8 cellular contexts compared by ENCODE assay signal in genomic region chr3:172341482-172342059, GRCh38.
DNase-seq lines count a peak whose midpoint lies in the region; ATAC-seq and TF ChIP-seq lines count a peak whose summit lies in the region.

No MANE protein-coding gene starts in this region.

- no peaks in the 10 kb centered on the region for H3K4me1 ChIP-seq in lung (ENCODE audit: control insufficient read depth in 2 of 2, insufficient read depth in 2 of 2, low read length in 2 of 2)

- no peaks in the 10 kb centered on the region for H3K9me3 ChIP-seq in lung (ENCODE audit: control insufficient read depth in 2 of 2, insufficient read depth in 1 of 2, low read length in 1 of 2)

- peak; percentile 36 for DNase-seq in DMS153 (lab: John Stamatoyannopoulos, UW)
- peak; percentile 63 for DNase-seq in OCI-M1 (lab: John Stamatoyannopoulos, UW)
- DNase-seq in coronary artery (ENCODE audit: low spot score) = no peak
- no peak for DNase-seq in lung (ENCODE audit: low spot score)
- no peak for DNase-seq in stimulated activated CD4-positive, alpha-beta T cell treated with anti-CD3 and anti-CD28 coated beads, Interleukin-12 subunit alpha, Interleukin-12 subunit beta, amount 100 ng/mL, for 4 hours

- 44 to 56% methylated on average over 4 of the region's 4 CpGs for WGBS in lung, 2 donors

- TF ChIP-seq CTCF in LNCAP (IDR thresholded peaks at IDR 0.05) (peak; percentile 72), coronary artery (IDR thresholded peaks at IDR 0.05) (peak; percentile 30), lung (IDR thresholded peaks at IDR 0.05; ENCODE audit: control extremely low read depth, extremely low read depth) (peak; percentile 76)

- H3K36me3 ChIP-seq in lung (ENCODE audit: control insufficient read depth in 2 of 2, insufficient read depth in 2 of 2, low read length in 2 of 2) = peaks cover 27 to 43% of the 10 kb centered on the region in 2 donors

- ATAC-seq in GM21390 (IDR thresholded peaks at IDR 0.05; ENCODE audit: unreplicated experiment) = peak; percentile 55
- ATAC-seq in lung (ENCODE audit: insufficient read depth, low FRiP score) = peak; percentile 55
- ATAC-seq in HG03571 (IDR thresholded peaks at IDR 0.05; ENCODE audit: unreplicated experiment) = no peak

- H3K27ac ChIP-seq in coronary artery = no peak overlapping the region
- no peak overlapping the region for H3K27ac ChIP-seq in lung (ENCODE audit: low read depth in 1 of 2, low read length in 1 of 2)

- no peaks in the 10 kb centered on the region for H3K27me3 ChIP-seq in lung (ENCODE audit: control insufficient read depth, insufficient read depth)

- H3K4me3 ChIP-seq in coronary artery (no peak overlapping the region), lung (no peak overlapping the region)

Comparison
In these comparisons a context has a peak if more than half of its experiments do, and no peak if none do; other contexts are left out.
1. DNase-seq: peak in DMS153 (single experiment) and OCI-M1 (single experiment); none in coronary artery (single experiment), lung (single experiment) and stimulated activated CD4-positive, alpha-beta T cell treated with anti-CD3 and anti-CD28 coated beads, Interleukin-12 subunit alpha, Interleukin-12 subunit beta, amount 100 ng/mL, for 4 hours (single experiment).
2. Peak in every context shown above with its lines, with median percentiles within 50 percentile points of each other: CTCF ChIP-seq.